Comparison of ENCODE assay signal across 11 cellular contexts in genomic region chr7:38411404-38411803, GRCh38.
DNase-seq lines count a peak whose midpoint lies in the region; ATAC-seq and TF ChIP-seq lines count a peak whose summit lies in the region.
"Had no signal": no experiment of that assay in that cellular context is flagged by ENCODE, and none has a peak within 500 bp of the region (broad histone marks: within the 10 kb centered on the region; RNA-seq: fewer than 3 reads in every experiment).

No MANE protein-coding gene starts in this region.

- H3K9me2 ChIP-seq in SK-N-SH, result no peaks in the 10 kb centered on the region

- TF ChIP-seq EP300 in SK-N-SH (IDR thresholded peaks at IDR 0.05; ENCODE audit: borderline replicate concordance in 1 of 2, low read depth in 1 of 2, low read length in 1 of 2), result no peak

- H3K4me1 Mint-ChIP-seq in Caco-2 (ENCODE audit: low read depth, unreplicated experiment), result no peaks in the 10 kb centered on the region
- H3K4me1 Mint-ChIP-seq in activated T-helper 17 cell treated with anti-CD3 and anti-CD28 coated beads, Interleukin-2, amount 50 U/mL, for 72 hours, result peaks cover 4% of the 10 kb centered on the region

- no peak for ATAC-seq in activated T-helper 17 cell treated with anti-CD3 and anti-CD28 coated beads, Interleukin-2, amount 50 U/mL, for 72 hours (replicated peaks)
- ATAC-seq in Right ventricle myocardium inferior, result no peak

- DNase-seq in Caco-2 (peak in 1 of 2 experiments; percentile 26), HAP-1 (ENCODE audit: low spot score in 2 of 2) (peak; percentile 22 to 34), SK-N-SH (peak; percentile 28), kidney epithelial cell (ENCODE audit: low read depth) (no peak), nucleus accumbens (lab: John Stamatoyannopoulos, UW) (no peak), Right ventricle myocardium inferior (ENCODE audit: missing footprints) (no peak), HCEC 1CT (no peak)
- DNase-seq: central memory CD4-positive, alpha-beta T cell; NCI-H2081 treated with DMSO at 0.1 percent for 48 hours; trophoblast cell had no signal

- no peak overlapping the region for H3K4me3 ChIP-seq in Caco-2 (ENCODE audit: low read depth, low read length)
- H3K4me3 ChIP-seq in HAP-1, result no peak overlapping the region
- no peak overlapping the region for H3K4me3 ChIP-seq in SK-N-SH (ENCODE audit: low read depth in 2 of 2, low read length in 1 of 2)
- H3K4me3 ChIP-seq in kidney epithelial cell (ENCODE audit: low read depth, low read length), result no peak overlapping the region

- POLR2A ChIA-PET in Caco-2 (lab: Charles Lee) (no interaction called here), SK-N-SH (lab: Yijun Ruan, JAX) (no interaction called here)

- no TSS peak for BruUV-seq in Caco-2 (replicated peaks; lab: Mats Ljungman, UMichigan)

- H3K27me3 ChIP-seq in Caco-2 (replicated peaks; ENCODE audit: control insufficient read depth, insufficient read depth, low read length), result no peaks in the 10 kb centered on the region
- H3K27me3 ChIP-seq in HAP-1 (ENCODE audit: low read depth), result peaks cover 27% of the 10 kb centered on the region
- no peaks in the 10 kb centered on the region; the same call in 1 of the 2 replicates for H3K27me3 ChIP-seq in SK-N-SH (ENCODE audit: insufficient read depth)
- H3K27me3 ChIP-seq in kidney epithelial cell (ENCODE audit: control insufficient read depth, insufficient read depth, low read length), result no peaks in the 10 kb centered on the region

- no peak overlapping the region for H3K9ac ChIP-seq in SK-N-SH

- no peaks in the 10 kb centered on the region for H3F3A ChIP-seq in SK-N-SH (replicated peaks; ENCODE audit: insufficient read depth)

- peak; percentile 29 for TF ChIP-seq RAD21 in SK-N-SH (IDR thresholded peaks at IDR 0.05; ENCODE audit: low read length)

- H3K27ac ChIP-seq in SK-N-SH (ENCODE audit: low read depth in 2 of 2, low read length in 1 of 2), result no peak overlapping the region

- H3K36me3 ChIP-seq in Caco-2 (ENCODE audit: control insufficient read depth, insufficient read depth, low read length) (no peaks in the 10 kb centered on the region), HAP-1 (replicated peaks) (no peaks in the 10 kb centered on the region), SK-N-SH (replicated peaks in 1 of 2; ENCODE audit: control insufficient read depth in 1 of 2, insufficient read depth in 2 of 2, low read length in 1 of 2) (no peaks in the 10 kb centered on the region), kidney epithelial cell (ENCODE audit: control insufficient read depth, insufficient read depth, low read length) (no peaks in the 10 kb centered on the region)

- H3K4me2 ChIP-seq in SK-N-SH, result no peak overlapping the region

- no peak overlapping the region for H3K4me3 Mint-ChIP-seq in Caco-2 (ENCODE audit: unreplicated experiment)
- no peak overlapping the region for H3K4me3 Mint-ChIP-seq in activated T-helper 17 cell treated with anti-CD3 and anti-CD28 coated beads, Interleukin-2, amount 50 U/mL, for 72 hours

- no peak overlapping the region for H3K27ac Mint-ChIP-seq in Caco-2 (ENCODE audit: unreplicated experiment)
- no peak overlapping the region for H3K27ac Mint-ChIP-seq in activated T-helper 17 cell treated with anti-CD3 and anti-CD28 coated beads, Interleukin-2, amount 50 U/mL, for 72 hours

- H3K9me3 ChIP-seq in Caco-2 (no peaks in the 10 kb centered on the region), HAP-1 (no peaks in the 10 kb centered on the region), SK-N-SH (no peaks in the 10 kb centered on the region)

- no peaks in the 10 kb centered on the region for H4K20me1 ChIP-seq in SK-N-SH (ENCODE audit: insufficient read depth)

- in situ Hi-C loops in HAP-1 (cut with MboI; ENCODE audit: low sequenced_read_pairs), result loop anchor here (25.0 kb wide), 1 partner anchor 1101 kb away; no protein-coding TSS in a partner anchor

- H3K27me3 Mint-ChIP-seq in Caco-2 (ENCODE audit: insufficient read depth, unreplicated experiment), result peaks cover 2% of the 10 kb centered on the region
- H3K27me3 Mint-ChIP-seq in activated T-helper 17 cell treated with anti-CD3 and anti-CD28 coated beads, Interleukin-2, amount 50 U/mL, for 72 hours, result peaks cover 2% of the 10 kb centered on the region

- no peaks in the 10 kb centered on the region for H3K9me3 Mint-ChIP-seq in Caco-2 (ENCODE audit: unreplicated experiment)
- H3K9me3 Mint-ChIP-seq in activated T-helper 17 cell treated with anti-CD3 and anti-CD28 coated beads, Interleukin-2, amount 50 U/mL, for 72 hours, result no peaks in the 10 kb centered on the region

- no peaks in the 10 kb centered on the region for H3K79me2 ChIP-seq in SK-N-SH (ENCODE audit: insufficient read depth)

- no peak overlapping the region for H2AFZ ChIP-seq in SK-N-SH (ENCODE audit: low read depth)

- TF ChIP-seq CTCF in Caco-2 (IDR thresholded peaks at IDR 0.05; ENCODE audit: insufficient read depth in 1 of 2, low read depth in 1 of 2, low read length in 1 of 2, severe bottlenecking in 1 of 2, unreplicated experiment in 1 of 2), result peak; percentile 18 to 58
- TF ChIP-seq CTCF in SK-N-SH (IDR thresholded peaks at IDR 0.05), result peak; percentile 44
- peak; percentile 37 for TF ChIP-seq CTCF in kidney epithelial cell (IDR thresholded peaks at IDR 0.05; ENCODE audit: insufficient read depth, low read length, poor library complexity, severe bottlenecking)

- 0% methylated on average over 1 of the region's 1 CpG for WGBS in SK-N-SH (ENCODE audit: low lambda C conversion rate)

- H3K4me1 ChIP-seq in Caco-2 (no peaks in the 10 kb centered on the region), HAP-1 (no peaks in the 10 kb centered on the region), SK-N-SH (ENCODE audit: control insufficient read depth in 1 of 2, insufficient read depth in 2 of 2, low read depth in 1 of 2, low read length in 1 of 2) (no peaks in the 10 kb centered on the region)

- H3K36me3 Mint-ChIP-seq in Caco-2 (ENCODE audit: insufficient read depth, unreplicated experiment), result no peaks in the 10 kb centered on the region
- no peaks in the 10 kb centered on the region for H3K36me3 Mint-ChIP-seq in activated T-helper 17 cell treated with anti-CD3 and anti-CD28 coated beads, Interleukin-2, amount 50 U/mL, for 72 hours (ENCODE audit: low read depth)

- intact Hi-C loops in Caco-2 (cut with micrococcal nuclease; ENCODE audit: unreplicated experiment) (loop anchor here (1.0 kb wide), 1 partner anchor 13 kb away; no protein-coding TSS in a partner anchor), Right ventricle myocardium inferior (cut with DNase I) (no loop called here)

- CTCF ChIA-PET in Caco-2 (lab: Charles Lee), result no interaction called here
- CTCF ChIA-PET in SK-N-SH (lab: Yijun Ruan, JAX), result interaction anchor here (0.6 to 5.0 kb wide), 7 partner anchors 9 to 1267 kb away, joined by 3 to 45 read pairs (median 4); no protein-coding TSS in a partner anchor

TF ChIP-seq in SK-N-SH, 30 proteins besides CTCF, POLR2A, EP300 and RAD21 (continues in another document):
- no peak for TF ChIP-seq RXRA (IDR thresholded peaks at IDR 0.05; ENCODE audit: borderline replicate concordance, low read depth)
- TF ChIP-seq RFX5 (IDR thresholded peaks at IDR 0.05; ENCODE audit: low read length), result no peak
- TF ChIP-seq NFIC (IDR thresholded peaks at IDR 0.05; ENCODE audit: borderline replicate concordance), result no peak
- no peak for TF ChIP-seq PBX3 (IDR thresholded peaks at IDR 0.05)
- TF ChIP-seq USF2 (IDR thresholded peaks at IDR 0.05; ENCODE audit: borderline replicate concordance, low read depth, low read length), result no peak
- TF ChIP-seq YY1 (IDR thresholded peaks at IDR 0.05; ENCODE audit: low read depth), result no peak
- no peak for TF ChIP-seq REST (IDR thresholded peaks at IDR 0.05; ENCODE audit: low read depth, low read length)
- no peak for TF ChIP-seq SIN3A (IDR thresholded peaks at IDR 0.05; ENCODE audit: borderline replicate concordance, low read depth, low read length)
- no peak for TF ChIP-seq TAF1 (IDR thresholded peaks at IDR 0.05; ENCODE audit: borderline replicate concordance, low read depth, low read length)

Comparison
In these comparisons a context has a peak if more than half of its experiments do, and no peak if none do; other contexts are left out.
1. DNase-seq: peak in HAP-1 (2 of 2) and SK-N-SH (single experiment); none in kidney epithelial cell (single experiment), nucleus accumbens (0 of 56), Right ventricle myocardium inferior (single experiment) and HCEC 1CT (single experiment).
2. Peak in every context shown above with its lines, with median percentiles within 50 percentile points of each other: CTCF ChIP-seq.